Comparison of ENCODE assay signal across 9 cellular contexts in genomic region chr12:29066061-29066588, GRCh38.
DNase-seq lines count a peak whose midpoint lies in the region; ATAC-seq, FAIRE-seq and TF ChIP-seq lines count a peak whose summit lies in the region.
"Had no signal": no experiment of that assay in that cellular context is flagged by ENCODE, and none has a peak within 500 bp of the region (broad histone marks: within the 10 kb centered on the region; RNA-seq: fewer than 3 reads in every experiment).

No MANE protein-coding gene starts in this region.

- no peaks in the 10 kb centered on the region for H3K4me1 ChIP-seq in breast epithelium

- DNase-seq in MCF 10A (ENCODE audit: unreplicated experiment), result peak; percentile 73
- DNase-seq in breast epithelium (ENCODE audit: low spot score in 2 of 2), result no peak
- DNase-seq in NB4 (ENCODE audit: low read depth), result peak; percentile 87
- DNase-seq in epithelial cell of prostate (ENCODE audit: low read depth, low spot score), result peak; percentile 22
- DNase-seq in superior temporal gyrus (ENCODE audit: extremely low spot score), result peak; percentile 99
- no peak for DNase-seq in HTR-8/SVneo (ENCODE audit: insufficient read length, low spot score)
- DNase-seq in posterior vena cava (ENCODE audit: low spot score), result no peak

- no peaks in the 10 kb centered on the region for H3K36me3 ChIP-seq in breast epithelium

- intact Hi-C loops in MCF 10A (cut with micrococcal nuclease) (no loop called here), breast epithelium (cut with DNase I; ENCODE audit: low total_unique reads) (no loop called here), posterior vena cava (cut with DNase I) (no loop called here)

- H3K36me3 Mint-ChIP-seq in MCF 10A (ENCODE audit: insufficient read depth, unreplicated experiment), result no peaks in the 10 kb centered on the region
- H3K36me3 Mint-ChIP-seq: CD4-positive, alpha-beta memory T cell had no signal

- no peaks in the 10 kb centered on the region for H3K27me3 ChIP-seq in breast epithelium

- no peak overlapping the region for H3K27ac ChIP-seq in breast epithelium
- H3K27ac ChIP-seq in epithelial cell of prostate, result no peak overlapping the region

- peaks cover 11% of the 10 kb centered on the region for H3K27me3 Mint-ChIP-seq in MCF 10A (ENCODE audit: insufficient read depth, unreplicated experiment)

- no peaks in the 10 kb centered on the region for H3K9me3 Mint-ChIP-seq in MCF 10A (ENCODE audit: unreplicated experiment)

- no peak overlapping the region for H3K27ac Mint-ChIP-seq in MCF 10A (ENCODE audit: low read depth, unreplicated experiment)
- H3K27ac Mint-ChIP-seq: CD4-positive, alpha-beta memory T cell had no signal

- no peaks in the 10 kb centered on the region for H3K4me1 Mint-ChIP-seq in MCF 10A (ENCODE audit: insufficient read depth, unreplicated experiment)
- H3K4me1 Mint-ChIP-seq: CD4-positive, alpha-beta memory T cell had no signal

- BruUV-seq in MCF 10A (replicated peaks; lab: Mats Ljungman, UMichigan), result no TSS peak

- TF ChIP-seq POLR2A in breast epithelium (IDR thresholded peaks at IDR 0.05) (no peak), NB4 (IDR thresholded peaks at IDR 0.05; ENCODE audit: extremely low read depth, insufficient read length) (no peak)

- TF ChIP-seq CTCF in MCF 10A (IDR thresholded peaks at IDR 0.05; ENCODE audit: unreplicated experiment) (no peak), breast epithelium (IDR thresholded peaks at IDR 0.05) (no peak), NB4 (IDR thresholded peaks at IDR 0.05; ENCODE audit: low read depth, low read length) (no peak)

- H3K4me3 Mint-ChIP-seq in MCF 10A (ENCODE audit: unreplicated experiment), result no peak overlapping the region
- H3K4me3 Mint-ChIP-seq: CD4-positive, alpha-beta memory T cell had no signal

- no peak for FAIRE-seq in HTR-8/SVneo (lab: Jason Lieb, UNC)

- H3K4me3 ChIP-seq in breast epithelium, result no peak overlapping the region
- H3K4me3 ChIP-seq in NB4 (ENCODE audit: low read depth, low read length), result no peak overlapping the region

- H3K9me3 ChIP-seq in breast epithelium, result peaks cover 0 to 5% of the 10 kb centered on the region in 2 donors

- CTCF ChIA-PET in MCF 10A (lab: Yijun Ruan, JAX), result interaction anchor here (0.6 to 0.7 kb wide), 2 partner anchors 68 to 383 kb away, joined by 3 read pairs; no protein-coding TSS in a partner anchor

- POLR2A ChIA-PET in MCF 10A (lab: Yijun Ruan, JAX), result no interaction called here

- no peak for ATAC-seq in GM21390 (IDR thresholded peaks at IDR 0.05; ENCODE audit: unreplicated experiment)

Comparison
In these comparisons a context has a peak if more than half of its experiments do, and no peak if none do; other contexts are left out.
1. DNase-seq: peak in MCF 10A (single experiment), NB4 (single experiment), epithelial cell of prostate (single experiment) and superior temporal gyrus (single experiment); none in breast epithelium (0 of 2), HTR-8/SVneo (single experiment) and posterior vena cava (single experiment).